Comparison of ENCODE assay signal across 20 cellular contexts in genomic region chr7:157603005-157603404, GRCh38.
DNase-seq lines count a peak whose midpoint lies in the region; ATAC-seq, FAIRE-seq and TF ChIP-seq lines count a peak whose summit lies in the region.
"Had no signal": no experiment of that assay in that cellular context is flagged by ENCODE, and none has a peak within 500 bp of the region (broad histone marks: within the 10 kb centered on the region; RNA-seq: fewer than 3 reads in every experiment).

No MANE protein-coding gene starts in this region.

- H3K27me3 Mint-ChIP-seq in WTC11 (ENCODE audit: low read depth) = peaks cover 94% of the 10 kb centered on the region

- H3K4me1 Mint-ChIP-seq in WTC11 = no peaks in the 10 kb centered on the region
- H3K4me1 Mint-ChIP-seq: GM23338, H9 had no signal

- FAIRE-seq in GM12891 (lab: Jason Lieb, UNC) = no peak
- FAIRE-seq: A549, G401.6, GM19239 had no signal

- H3K4me3 ChIP-seq in lower lobe of right lung (no peak overlapping the region), upper lobe of right lung (no peak overlapping the region), GM23248 (no peak overlapping the region)
- H3K4me3 ChIP-seq: A549, GM23338 had no signal

- H3K27ac ChIP-seq in lower lobe of right lung (no peak overlapping the region), upper lobe of right lung (no peak overlapping the region), GM23248 (no peak overlapping the region)
- H3K27ac ChIP-seq: A549 had no signal

- no peak overlapping the region for H3K27ac Mint-ChIP-seq in WTC11
- H3K27ac Mint-ChIP-seq: CD4-positive, alpha-beta memory T cell; GM23338; H9 had no signal

- H3K9me3 ChIP-seq in lower lobe of right lung (no peaks in the 10 kb centered on the region), upper lobe of right lung (no peaks in the 10 kb centered on the region), GM23248 (ENCODE audit: low read depth) (no peaks in the 10 kb centered on the region)
- H3K9me3 ChIP-seq: A549 had no signal

- TF ChIP-seq CTCF in WTC11 (IDR thresholded peaks at IDR 0.05) (no peak), lower lobe of right lung (IDR thresholded peaks at IDR 0.05) (no peak), upper lobe of right lung (IDR thresholded peaks at IDR 0.05) (no peak)

- 46 to 59% methylated on average over 9 of the region's 9 CpGs for WGBS in GM23248 (ENCODE audit: low coverage in 1 of 2, low lambda C conversion rate in 2 of 2, missing lambda C conversion rate in 2 of 2), 2 experiments

- H3K36me3 ChIP-seq in lower lobe of right lung (no peaks in the 10 kb centered on the region), upper lobe of right lung (no peaks in the 10 kb centered on the region), GM23248 (ENCODE audit: low read depth) (no peaks in the 10 kb centered on the region)

- H3K4me3 Mint-ChIP-seq in WTC11 = no peak overlapping the region
- H3K4me3 Mint-ChIP-seq: CD4-positive, alpha-beta memory T cell; GM23338; H9 had no signal

- H4K20me1 ChIP-seq in GM23248 (ENCODE audit: insufficient read depth) = no peaks in the 10 kb centered on the region

- no peak for TF ChIP-seq POLR2A in GM12891 (IDR thresholded peaks at IDR 0.05; ENCODE audit: low read depth, low read length)

- H3K27me3 ChIP-seq in lower lobe of right lung (ENCODE audit: low read depth) (peaks cover 13% of the 10 kb centered on the region), upper lobe of right lung (no peaks in the 10 kb centered on the region), GM23248 (replicated peaks; ENCODE audit: insufficient read depth) (no peaks in the 10 kb centered on the region)

- in situ Hi-C loops in GM23248 (cut with MboI) = no loop called here

- ATAC-seq in WTC11 = no peak
- no peak for ATAC-seq in lower lobe of right lung
- ATAC-seq in upper lobe of right lung = no peak
- ATAC-seq: A549, GM23338, HCT116 had no signal

- no peak overlapping the region for H2AFZ ChIP-seq in GM23248
- H2AFZ ChIP-seq: GM23338 had no signal

- peaks cover 10% of the 10 kb centered on the region for H3K36me3 Mint-ChIP-seq in WTC11
- H3K36me3 Mint-ChIP-seq: CD4-positive, alpha-beta memory T cell had no signal

- no peaks in the 10 kb centered on the region for H3K79me2 ChIP-seq in GM23248 (ENCODE audit: insufficient read depth)

- intact Hi-C loops in lower lobe of right lung (cut with DNase I) = no loop called here
- intact Hi-C loops in posterior vena cava (cut with DNase I) = no loop called here
- intact Hi-C loops in upper lobe of right lung (cut with DNase I) = no loop called here

- H3F3A ChIP-seq in GM23248 (ENCODE audit: insufficient read depth) = no peaks in the 10 kb centered on the region

- no peak overlapping the region for H3K9ac ChIP-seq in GM23248

- no peaks in the 10 kb centered on the region for H3K9me2 ChIP-seq in GM23248 (ENCODE audit: insufficient read depth)

- H3K9me3 Mint-ChIP-seq in WTC11 = peaks cover 14% of the 10 kb centered on the region
- H3K9me3 Mint-ChIP-seq: CD4-positive, alpha-beta memory T cell; H9 had no signal

- DNase-seq in WTC11 (ENCODE audit: low spot score) = peak; percentile 5
- peak; percentile 26 for DNase-seq in lower lobe of right lung
- DNase-seq in posterior vena cava (ENCODE audit: low spot score) = peak; percentile 40
- DNase-seq in upper lobe of right lung = peak; percentile 46
- DNase-seq in GM23248 = no peak
- no peak for DNase-seq in DMS153 (lab: John Stamatoyannopoulos, UW)
- DNase-seq in GM12891 (ENCODE audit: insufficient read length, low spot score) = no peak
- DNase-seq: 8988T; ACHN; C1 segment of cervical spinal cord; Calu3; CD4-positive, alpha-beta memory T cell; COR-L47; DND-41; H9 had no signal

- POLR2A ChIA-PET in WTC11 (lab: Charles Lee) = no interaction called here

- H3K4me1 ChIP-seq in lower lobe of right lung (no peaks in the 10 kb centered on the region), upper lobe of right lung (no peaks in the 10 kb centered on the region), GM23248 (ENCODE audit: insufficient read depth) (no peaks in the 10 kb centered on the region)
- H3K4me1 ChIP-seq: A549 had no signal

- CTCF ChIA-PET in WTC11 (lab: Charles Lee) = no interaction called here

- H3K4me2 ChIP-seq in GM23248 (ENCODE audit: unreplicated experiment) = no peak overlapping the region
- H3K4me2 ChIP-seq: A549, GM23338 had no signal

TF ChIP-seq in WTC11, 78 proteins besides CTCF, POLR2A, EP300 and RAD21:
- TF ChIP-seq NR1H2 (CRISPR knock-in tag; IDR thresholded peaks at IDR 0.05) (no peak), JUN (CRISPR knock-in tag; IDR thresholded peaks at IDR 0.05) (no peak), RORB (CRISPR knock-in tag; IDR thresholded peaks at IDR 0.05) (no peak), ZNF416 (CRISPR knock-in tag; IDR thresholded peaks at IDR 0.05) (no peak), ZNF423 (CRISPR knock-in tag; IDR thresholded peaks at IDR 0.05) (no peak), ZNF671 (CRISPR knock-in tag; IDR thresholded peaks at IDR 0.05) (no peak), ZNF263 (CRISPR knock-in tag; IDR thresholded peaks at IDR 0.05; ENCODE audit: low read depth) (no peak)
- TF ChIP-seq, protein P1, sequence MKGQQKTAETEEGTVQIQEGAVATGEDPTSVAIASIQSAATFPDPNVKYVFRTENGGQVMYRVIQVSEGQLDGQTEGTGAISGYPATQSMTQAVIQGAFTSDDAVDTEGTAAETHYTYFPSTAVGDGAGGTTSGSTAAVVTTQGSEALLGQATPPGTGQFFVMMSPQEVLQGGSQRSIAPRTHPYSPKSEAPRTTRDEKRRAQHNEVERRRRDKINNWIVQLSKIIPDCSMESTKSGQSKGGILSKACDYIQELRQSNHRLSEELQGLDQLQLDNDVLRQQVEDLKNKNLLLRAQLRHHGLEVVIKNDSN (CRISPR knock-in tag; IDR thresholded peaks at IDR 0.05) = no peak

TF ChIP-seq in GM12891, 5 proteins besides CTCF, POLR2A, EP300 and RAD21:
- TF ChIP-seq POLR2AphosphoS5 (IDR thresholded peaks at IDR 0.05; ENCODE audit: low read depth, low read length) (no peak), SPI1 (IDR thresholded peaks at IDR 0.05; ENCODE audit: low read depth, low read length) (no peak), TAF1 (IDR thresholded peaks at IDR 0.05; ENCODE audit: low read depth, low read length) (no peak)

Comparison
In these comparisons a context has a peak if more than half of its experiments do, and no peak if none do; other contexts are left out.
1. DNase-seq: peak in WTC11 (single experiment), lower lobe of right lung (single experiment), posterior vena cava (single experiment) and upper lobe of right lung (single experiment); none in GM23248 (single experiment), DMS153 (single experiment) and GM12891 (single experiment).